In genomic region chr1:244352156-244352830, GRCh38 we compare ENCODE assay signal across 21 cellular contexts.
DNase-seq lines count a peak whose midpoint lies in the region; ATAC-seq, FAIRE-seq and TF ChIP-seq lines count a peak whose summit lies in the region.
"Had no signal": no experiment of that assay in that cellular context is flagged by ENCODE, and none has a peak within 500 bp of the region (broad histone marks: within the 10 kb centered on the region; RNA-seq: fewer than 3 reads in every experiment).

No MANE protein-coding gene starts in this region.

- no peak overlapping the region for H3K4me3 Mint-ChIP-seq in dendritic cell treated with granulocyte-macrophage colony-stimulating factor and Interleukin-4, amounts not matched to agents 40 ng/mL and 50 ng/mL, for 4 days
- no peak overlapping the region for H3K4me3 Mint-ChIP-seq in mesothelial cell of epicardium
- H3K4me3 Mint-ChIP-seq: CD8-positive, alpha-beta T cell had no signal

- H3K4me1 ChIP-seq in right atrium auricular region (peaks cover 0 to 9% of the 10 kb centered on the region in 2 donors), gastrocnemius medialis (peaks cover 0 to 3% of the 10 kb centered on the region in 2 donors)

- H3K36me3 ChIP-seq in right atrium auricular region (no peaks in the 10 kb centered on the region), gastrocnemius medialis (no peaks in the 10 kb centered on the region)
- H3K36me3 ChIP-seq: cardiac muscle cell had no signal

- H3K27me3 ChIP-seq in right atrium auricular region (no peaks in the 10 kb centered on the region), gastrocnemius medialis (no peaks in the 10 kb centered on the region)
- H3K27me3 ChIP-seq: cardiac muscle cell had no signal

- peaks cover 5% of the 10 kb centered on the region for H3K9me3 Mint-ChIP-seq in dendritic cell treated with granulocyte-macrophage colony-stimulating factor and Interleukin-4, amounts not matched to agents 40 ng/mL and 50 ng/mL, for 4 days
- H3K9me3 Mint-ChIP-seq in mesothelial cell of epicardium = peaks cover 9% of the 10 kb centered on the region
- H3K9me3 Mint-ChIP-seq: CD8-positive, alpha-beta T cell had no signal

- no peak for TF ChIP-seq POLR2A in gastrocnemius medialis (IDR thresholded peaks at IDR 0.05)

- no peak for FAIRE-seq in RCC 7860 (lab: Jason Lieb, UNC)
- FAIRE-seq: kidney, urothelium cell line had no signal

- H3K27ac ChIP-seq in right atrium auricular region (no peak overlapping the region), gastrocnemius medialis (no peak overlapping the region)
- H3K27ac ChIP-seq: cardiac muscle cell had no signal

- peaks cover 50% of the 10 kb centered on the region for H3K4me1 Mint-ChIP-seq in dendritic cell treated with granulocyte-macrophage colony-stimulating factor and Interleukin-4, amounts not matched to agents 40 ng/mL and 50 ng/mL, for 4 days (ENCODE audit: low read depth)
- H3K4me1 Mint-ChIP-seq in mesothelial cell of epicardium = peaks cover 22% of the 10 kb centered on the region

- intact Hi-C loops in cardiac septum (cut with DNase I) (no loop called here), gastrocnemius medialis (cut with DNase I; ENCODE audit: low total_unique reads) (no loop called here)
- intact Hi-C loops in dendritic cell treated with granulocyte-macrophage colony-stimulating factor and Interleukin-4, amounts not matched to agents 40 ng/mL and 50 ng/mL, for 4 days (cut with micrococcal nuclease) = loop anchor here (5.0 kb wide), 1 partner anchor 35 kb away; no protein-coding TSS in a partner anchor

- H3K9me3 ChIP-seq in right atrium auricular region (no peaks in the 10 kb centered on the region), gastrocnemius medialis (no peaks in the 10 kb centered on the region)

- H3K4me3 ChIP-seq in right atrium auricular region (no peak overlapping the region), gastrocnemius medialis (no peak overlapping the region)
- H3K4me3 ChIP-seq: cardiac muscle cell had no signal

- in situ Hi-C loops in gastrocnemius medialis (cut with MboI; ENCODE audit: low sequenced_read_pairs in 4 of 4) = no loop called here

- no peaks in the 10 kb centered on the region for H3K27me3 Mint-ChIP-seq in dendritic cell treated with granulocyte-macrophage colony-stimulating factor and Interleukin-4, amounts not matched to agents 40 ng/mL and 50 ng/mL, for 4 days
- H3K27me3 Mint-ChIP-seq in mesothelial cell of epicardium (ENCODE audit: low read depth) = no peaks in the 10 kb centered on the region

- no peak for TF ChIP-seq CTCF in right atrium auricular region (IDR thresholded peaks at IDR 0.05)
- TF ChIP-seq CTCF in mesothelial cell of epicardium (IDR thresholded peaks at IDR 0.05; ENCODE audit: unreplicated experiment) = no peak
- no peak for TF ChIP-seq CTCF in gastrocnemius medialis (IDR thresholded peaks at IDR 0.05 in 4 of 5, conservative IDR thresholded peaks at IDR 0.05 in 1 of 5)

- peak overlapping the region; percentile 76 for H3K27ac Mint-ChIP-seq in dendritic cell treated with granulocyte-macrophage colony-stimulating factor and Interleukin-4, amounts not matched to agents 40 ng/mL and 50 ng/mL, for 4 days
- peak overlapping the region; percentile 8 for H3K27ac Mint-ChIP-seq in mesothelial cell of epicardium
- H3K27ac Mint-ChIP-seq: CD8-positive, alpha-beta T cell had no signal

- peak; percentile 43 for DNase-seq in right atrium auricular region (ENCODE audit: low spot score)
- DNase-seq in cardiac septum (ENCODE audit: low spot score) = no peak
- DNase-seq in mesothelial cell of epicardium (ENCODE audit: low spot score in 2 of 2, unreplicated experiment in 2 of 2) = peak in 1 of 2 experiments; percentile 13
- peak; percentile 19 for DNase-seq in ureter (ENCODE audit: low spot score)
- no peak for DNase-seq in gastrocnemius medialis
- DNase-seq in RCC 7860 (ENCODE audit: low spot score) = no peak
- DNase-seq: activated CD4-positive, CD25-positive, alpha-beta regulatory T cell treated with anti-CD3 and anti-CD28 coated beads, Interleukin-2, amount 50 U/mL, for 72 hours; CD8-positive, alpha-beta T cell; DMS79; hippocampal formation; KG1; kidney; NCI-H1048; nucleus accumbens; right cardiac atrium; stimulated activated naive CD4-positive, alpha-beta T cell treated with Interleukin-2 at 50 U/mL for 16 hours had no signal

- ATAC-seq in gastrocnemius medialis (no peak), HG02840 (IDR thresholded peaks at IDR 0.05; ENCODE audit: low FRiP score, unreplicated experiment) (no peak)
- ATAC-seq: CD8-positive, alpha-beta T cell; Panc1; right cardiac atrium had no signal

- H3K36me3 Mint-ChIP-seq in dendritic cell treated with granulocyte-macrophage colony-stimulating factor and Interleukin-4, amounts not matched to agents 40 ng/mL and 50 ng/mL, for 4 days (ENCODE audit: low read depth) = peaks cover 3% of the 10 kb centered on the region
- no peaks in the 10 kb centered on the region for H3K36me3 Mint-ChIP-seq in mesothelial cell of epicardium
- H3K36me3 Mint-ChIP-seq: CD8-positive, alpha-beta T cell had no signal

Comparison
In these comparisons a context has a peak if more than half of its experiments do, and no peak if none do; other contexts are left out.
1. DNase-seq: peak in right atrium auricular region (single experiment) and ureter (single experiment); none in cardiac septum (single experiment), gastrocnemius medialis (0 of 2) and RCC 7860 (single experiment).